26 cellular contexts compared by ENCODE assay signal in genomic region chr1:1239247-1239623, GRCh38. TPM values are rescaled to one million over a fixed set of nuclear protein-coding genes. Genes with fewer than 3 reads are reported as not detected.
DNase-seq lines count a peak whose midpoint lies in the region; ATAC-seq and TF ChIP-seq lines count a peak whose summit lies in the region.
"Had no signal": no experiment of that assay in that cellular context is flagged by ENCODE, and none has a peak within 500 bp of the region (broad histone marks: within the 10 kb centered on the region; RNA-seq: fewer than 3 reads in every experiment).

No MANE protein-coding gene starts in this region.

- POLR2A ChIA-PET in Panc1 (lab: Charles Lee), result no interaction called here

- H3K9me3 ChIP-seq in Panc1 (ENCODE audit: control insufficient read depth, insufficient read depth, low read depth, low read length) (no peaks in the 10 kb centered on the region), tibial nerve (no peaks in the 10 kb centered on the region)
- H3K9me3 ChIP-seq: SJCRH30 had no signal

- H3K36me3 ChIP-seq in H7 (replicated peaks; ENCODE audit: control insufficient read depth, insufficient read depth, low read length) (no peaks in the 10 kb centered on the region), Panc1 (ENCODE audit: control insufficient read depth, insufficient read depth, low read length) (no peaks in the 10 kb centered on the region), tibial nerve (peaks cover 0 to 43% (median 0%) of the 10 kb centered on the region in 3 donors)
- H3K36me3 ChIP-seq: SJCRH30 had no signal

- BruUV-seq in Calu3 (replicated peaks; lab: Mats Ljungman, UMichigan), result no TSS peak
- BruUV-seq in Panc1 (replicated peaks; lab: Mats Ljungman, UMichigan), result no TSS peak

- H3K4me1 Mint-ChIP-seq in Calu3 (ENCODE audit: low read depth, unreplicated experiment) (no peaks in the 10 kb centered on the region), neural crest cell (peaks cover 5% of the 10 kb centered on the region)

- H3K27me3 ChIP-seq in H7 (ENCODE audit: control insufficient read depth, insufficient read depth, low read length) (no peaks in the 10 kb centered on the region), Panc1 (ENCODE audit: control insufficient read depth, insufficient read depth, low read length) (no peaks in the 10 kb centered on the region), tibial nerve (peaks cover 0 to 73% of the 10 kb centered on the region in 2 donors)

- intact Hi-C loops in Calu3 (cut with micrococcal nuclease; ENCODE audit: unreplicated experiment), result loop anchor here (10.0 kb wide), 1 partner anchor 74 kb away; no protein-coding TSS in a partner anchor
- intact Hi-C loops in Panc1 (cut with micrococcal nuclease; ENCODE audit: unreplicated experiment), result no loop called here

- H3K4me3 Mint-ChIP-seq in Calu3 (ENCODE audit: low read depth, unreplicated experiment) (peak overlapping the region; percentile 63), neural crest cell (peak overlapping the region; percentile 67)
- H3K4me3 Mint-ChIP-seq: CD14-positive monocyte; CD8-positive, alpha-beta memory T cell; T-cell had no signal

- no peak for TF ChIP-seq EP300 in tibial nerve (IDR thresholded peaks at IDR 0.05)

- no peak overlapping the region for H3K4me3 ChIP-seq in H7 (ENCODE audit: insufficient read depth, low read depth, low read length)
- no peak overlapping the region for H3K4me3 ChIP-seq in Panc1 (ENCODE audit: low read depth in 2 of 2, low read length in 2 of 2)
- H3K4me3 ChIP-seq in tibial nerve, result no peak overlapping the region
- H3K4me3 ChIP-seq: SJCRH30 had no signal

- H3K9me3 Mint-ChIP-seq in Calu3 (ENCODE audit: low read depth, unreplicated experiment) (no peaks in the 10 kb centered on the region), neural crest cell (no peaks in the 10 kb centered on the region)
- H3K9me3 Mint-ChIP-seq: CD8-positive, alpha-beta memory T cell; T-cell had no signal

- H3K27ac ChIP-seq in Panc1 (ENCODE audit: low read length) (peak overlapping the region; percentile 82), tibial nerve (no peak overlapping the region)
- H3K27ac ChIP-seq: HL-60, SJCRH30 had no signal

- in situ Hi-C loops in Panc1 (cut with HindIII; ENCODE audit: low pct_unique_long_range_greater_than_20kb, low sequenced_read_pairs), result no loop called here

- no peaks in the 10 kb centered on the region for H3K27me3 Mint-ChIP-seq in Calu3 (ENCODE audit: unreplicated experiment)
- H3K27me3 Mint-ChIP-seq in neural crest cell (ENCODE audit: low read depth), result peaks cover 4% of the 10 kb centered on the region
- H3K27me3 Mint-ChIP-seq: T-cell had no signal

- peak overlapping the region; percentile 90 for H3K27ac Mint-ChIP-seq in Calu3 (ENCODE audit: unreplicated experiment)
- no peak overlapping the region for H3K27ac Mint-ChIP-seq in neural crest cell (ENCODE audit: unreplicated experiment)
- H3K27ac Mint-ChIP-seq: CD14-positive monocyte; CD8-positive, alpha-beta memory T cell; T-cell had no signal

- 27 to 66% methylated on average over 4 to 5 of the region's 15 CpGs for WGBS in tibial nerve, 2 donors

- TF ChIP-seq CTCF in Calu3 (IDR thresholded peaks at IDR 0.05; ENCODE audit: unreplicated experiment), result no peak
- no peak; the same call in 1 of the 2 replicates for TF ChIP-seq CTCF in Panc1 (IDR thresholded peaks at IDR 0.05)
- TF ChIP-seq CTCF in neural crest cell (conservative IDR thresholded peaks at IDR 0.05), result no peak
- TF ChIP-seq CTCF in tibial nerve (IDR thresholded peaks at IDR 0.05), result no peak
- no peak for TF ChIP-seq CTCF in omental fat pad (IDR thresholded peaks at IDR 0.05)

- H3K4me1 ChIP-seq in Panc1 (ENCODE audit: control insufficient read depth, insufficient read depth, low read length) (peaks cover 73% of the 10 kb centered on the region), tibial nerve (peaks cover 0 to 43% (median 9%) of the 10 kb centered on the region in 4 donors)

- H3K36me3 Mint-ChIP-seq in Calu3 (ENCODE audit: insufficient read depth, unreplicated experiment) (peaks cover 50% of the 10 kb centered on the region), neural crest cell (ENCODE audit: low read depth) (peaks cover 3% of the 10 kb centered on the region)
- H3K36me3 Mint-ChIP-seq: T-cell had no signal

- CTCF ChIA-PET in Calu3 (lab: Charles Lee) (no interaction called here), Panc1 (lab: Charles Lee) (no interaction called here)

- DNase-seq in Calu3 (no peak), H7 (peak; percentile 85), Panc1 (ENCODE audit: low read depth, low spot score) (no peak), neural crest cell (ENCODE audit: low read depth, low spot score) (no peak), tibial nerve (ENCODE audit: low spot score in 2 of 2) (no peak), amniotic stem cell (lab: John Stamatoyannopoulos, UW) (no peak), omental fat pad (ENCODE audit: low spot score) (no peak)
- DNase-seq: CD8-positive, alpha-beta memory T cell; DND-41; Kasumi-1; NCI-H1092 treated with DMSO at 0.1 percent for 48 hours; NCI-H1436; NCI-H187; NCI-H2081 treated with DMSO at 0.1 percent for 48 hours; NCI-H2171 treated with DMSO at 0.1 percent for 48 hours; NCI-H345; NCI-H510A treated with DMSO at 0.1 percent for 48 hours; NCI-H774; T-cell had no signal

- ATAC-seq in Panc1 (no peak), omental fat pad (ENCODE audit: low FRiP score) (no peak)
- ATAC-seq: Right ventricle myocardium inferior, T-cell had no signal

- no peak for TF ChIP-seq POLR2A in tibial nerve (IDR thresholded peaks at IDR 0.05)

RNA-seq across cellular contexts. Expression of gene B3GALT6, which starts 7.2 kb away (rescaled TPM):
- total RNA-seq in Calu3 (2022) (23.4 and 25.9 TPM in 2 replicates), Panc1 (2021; ENCODE audit: unreplicated experiment) (46.4 TPM), neural crest cell (39.8 and 41.1 TPM in 2 replicates), tibial nerve (10 to 100 TPM; 13.3 to 24.0 (median 21.4) TPM), omental fat pad (10 to 100 TPM; 14.6 to 27.1 (median 22.1) TPM)
- 40.3 and 47.2 TPM in 2 replicates for total RNA-seq in H7 (2014; rRNA removed; shearing (Covaris generic))
- 52.8 TPM for polyA plus RNA-seq in Panc1 (2012; ENCODE audit: insufficient read length)

RNA-seq across cellular contexts. Expression of gene C1QTNF12, which starts 7.3 kb away (rescaled TPM):
- total RNA-seq in Calu3 (2022) (2.0 and 4.2 TPM in 2 replicates), Panc1 (2021; ENCODE audit: unreplicated experiment) (41.4 TPM), neural crest cell (0.66 and 0.79 TPM in 2 replicates), tibial nerve (1 to 10 TPM in 3 of 4 donors, under 1 TPM in 1; 0.84 to 3.0 (median 1.8) TPM), omental fat pad (1 to 10 TPM in 3 of 4 donors, not detected in 1; 1.0 to 5.2 (median 1.8) TPM)
- total RNA-seq in H7 (2014; rRNA removed; shearing (Covaris generic)), result 3.6 and 6.3 TPM in 2 replicates
- polyA plus RNA-seq in Panc1 (2012; ENCODE audit: insufficient read length), result 86.9 TPM
- total RNA-seq: M059J, SJCRH30 had no signal
- polyA plus RNA-seq: CD14-positive monocyte; CD8-positive, alpha-beta memory T cell had no signal

RNA-seq across cellular contexts. Expression of gene SDF4, which starts 7.4 kb away (rescaled TPM):
- total RNA-seq in Calu3 (2022), result 128 and 161 TPM in 2 replicates
- 102 and 127 TPM in 2 replicates for total RNA-seq in H7 (2014; rRNA removed; shearing (Covaris generic))
- total RNA-seq in Panc1 (2021; ENCODE audit: unreplicated experiment), result 335 TPM
- 480 TPM for polyA plus RNA-seq in Panc1 (2012; ENCODE audit: insufficient read length)
- 76.1 and 93.8 TPM in 2 replicates for total RNA-seq in neural crest cell
- 100 to 1,000 TPM in 3 of 4 donors, 10 to 100 TPM in 1; 93.3 to 170 (median 110) TPM for total RNA-seq in tibial nerve
- total RNA-seq in omental fat pad, result 100 to 1,000 TPM in 2 of 4 donors, 10 to 100 TPM in 2; 78.3 to 122 (median 98.8) TPM

RNA-seq across cellular contexts. Expression of gene TNFRSF4, which starts 25.3 kb away (rescaled TPM):
- total RNA-seq in Calu3 (2022) (not detected in 2 replicates), Panc1 (2021; ENCODE audit: unreplicated experiment) (0.62 TPM), neural crest cell (0.19 and 0.20 TPM in 2 replicates), tibial nerve (1 to 10 TPM in 2 of 4 donors, under 1 TPM in 2; 0.39 to 3.7 (median 0.97) TPM), omental fat pad (10 to 100 TPM in 1 of 4 donors, 1 to 10 TPM in 3; 2.4 to 10.7 (median 5.9) TPM)
- 0.07 and 0.89 TPM in 2 replicates for total RNA-seq in H7 (2014; rRNA removed; shearing (Covaris generic))
- not detected for polyA plus RNA-seq in Panc1 (2012; ENCODE audit: insufficient read length)
- total RNA-seq: H1, M059J had no signal
- polyA plus RNA-seq: CD14-positive monocyte had no signal

RNA-seq across cellular contexts. Expression of gene TNFRSF18, which starts 32.8 kb away (rescaled TPM):
- total RNA-seq in Calu3 (2022) (0.66 TPM in 1 of 2 replicates, not detected in the other), Panc1 (2021; ENCODE audit: unreplicated experiment) (4.3 TPM), neural crest cell (not detected in 2 replicates), tibial nerve (under 1 TPM in 1 of 4 donors, not detected in 3; 0.44 TPM), omental fat pad (1 to 10 TPM in 2 of 4 donors, under 1 TPM in 1, not detected in 1; 0.44 to 2.8 (median 1.7) TPM)
- not detected in 2 replicates for total RNA-seq in H7 (2014; rRNA removed; shearing (Covaris generic))
- 8.2 TPM for polyA plus RNA-seq in Panc1 (2012; ENCODE audit: insufficient read length)
- total RNA-seq: M059J, OCI-LY7, Right ventricle myocardium inferior had no signal
- polyA plus RNA-seq: CD14-positive monocyte had no signal
